15 cellular contexts compared by ENCODE assay signal in the genomic region with DNA sequence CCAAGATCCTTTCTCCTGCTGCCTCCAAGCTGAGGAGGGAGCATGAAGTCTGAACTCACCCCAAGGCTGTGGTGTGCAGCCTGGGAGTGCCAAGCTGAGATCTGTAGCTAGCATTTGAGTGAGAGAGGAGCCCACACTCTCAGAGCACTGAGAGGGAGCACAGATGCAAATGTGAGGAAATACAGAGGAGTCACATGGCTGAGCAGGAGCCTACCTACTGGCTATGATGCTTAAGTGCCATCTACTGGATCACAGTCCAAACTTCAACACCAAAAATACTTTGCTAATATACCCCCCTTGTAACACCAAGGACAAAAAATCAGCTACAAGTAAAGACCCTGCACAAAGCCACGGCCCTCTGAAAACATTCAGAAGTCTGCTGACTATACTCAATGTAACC.
"Had no signal": no experiment of that assay in that cellular context is flagged by ENCODE, and none has a peak within 500 bp of the region (broad histone marks: within the 10 kb centered on the region; RNA-seq: fewer than 3 reads in every experiment).

No MANE protein-coding gene starts in this region.

- ATAC-seq: activated CD4-positive, CD25-positive, alpha-beta regulatory T cell treated with anti-CD3 and anti-CD28 coated beads, Interleukin-2, amount 50 U/mL, for 24 hours; activated naive CD8-positive, alpha-beta T cell treated with anti-CD3 and anti-CD28 coated beads, Interleukin-2, amount 50 U/mL, for 24 hours; activated T-cell treated with anti-CD3 and anti-CD28 coated beads, Interleukin-2, amount 50 U/mL, for 4 hours; left lobe of liver; natural killer cell treated with Interleukin-12 subunit alpha and Interleukin-12 subunit beta and Interleukin-15 and Interleukin-18, amount 100 ng/mL, for 72 hours; sciatic nerve; stimulated activated memory B cell treated with anti-CD40 and anti-IgM and Interleukin-4, amounts not matched to agents 10 μg/mL and 1 μg/mL and 100 μg/mL, for 72 hours had no signal

- DNase-seq: activated CD4-positive, alpha-beta T cell treated with anti-CD3 and anti-CD28 coated beads, Interleukin-2, amount 50 U/mL, for 1 hour; activated CD8-positive, alpha-beta memory T cell treated with anti-CD3 and anti-CD28 coated beads, Interleukin-2, amount 50 U/mL, for 4 hours; activated naive CD4-positive, alpha-beta T cell treated with anti-CD3 and anti-CD28 coated beads, Interleukin-2, amount 10 ng/mL, durations not matched to agents 7 days and 5 days; activated naive CD8-positive, alpha-beta T cell treated with anti-CD3 and anti-CD28 coated beads, Interleukin-2, amount 50 U/mL, for 24 hours; activated T-cell treated with anti-CD3 and anti-CD28 coated beads, Interleukin-2, amount 50 U/mL, for 4 hours; anterior cingulate cortex; hypothalamus; stimulated activated CD4-positive, alpha-beta T cell treated with anti-CD3 and anti-CD28 coated beads, Interleukin-4, amount 100 ng/mL, for 4 hours; T-helper 9 cell; upper lobe of right lung had no signal
